ENCODE assay signal across 29 cellular contexts in the genomic region with DNA sequence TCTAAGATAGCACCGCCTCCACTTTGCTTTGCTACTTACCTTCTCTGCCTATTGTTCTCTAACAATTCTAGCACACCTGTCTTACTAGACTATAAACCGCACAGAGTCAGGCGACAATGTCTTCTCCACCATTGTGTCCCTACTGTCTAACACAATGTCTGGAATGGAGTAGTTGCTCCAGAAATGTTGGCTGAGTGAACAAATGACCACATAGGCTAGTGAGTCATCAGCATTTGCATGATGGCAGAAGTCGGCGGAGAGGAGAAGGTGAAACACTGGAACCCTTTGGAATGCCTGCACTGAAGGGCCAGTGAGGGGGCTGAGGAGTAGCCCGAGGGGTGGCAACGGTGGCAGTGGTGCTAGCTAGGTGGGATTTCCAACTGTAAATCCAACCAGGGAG. TPM values are rescaled to one million over a fixed set of nuclear protein-coding genes. Genes with fewer than 3 reads are reported as not detected.
A peak's percentile ranks its signal among the peaks of the same experiment; 100 is the strongest.
DNase-seq lines count a peak whose midpoint lies in the region; ATAC-seq, FAIRE-seq and TF ChIP-seq lines count a peak whose summit lies in the region.
"Had no signal": no experiment of that assay in that cellular context is flagged by ENCODE, and none has a peak within 500 bp of the region (broad histone marks: within the 10 kb centered on the region; RNA-seq: fewer than 3 reads in every experiment).

No MANE protein-coding gene starts in this region.

- no peak overlapping the region for H3K18ac ChIP-seq in mesenchymal stem cell (ENCODE audit: low read depth in 1 of 2, low read length in 2 of 2)

- no peak overlapping the region for H2AK5ac ChIP-seq in mesenchymal stem cell (ENCODE audit: low read length, severe bottlenecking)

- H3K4me1 ChIP-seq in mesenchymal stem cell (ENCODE audit: control insufficient read depth, insufficient read depth, low read depth, low read length), result peaks cover 1% of the 10 kb centered on the region
- H3K4me1 ChIP-seq in uterus, result no peaks in the 10 kb centered on the region
- H3K4me1 ChIP-seq: lower lobe of right lung had no signal

- H3K4me3 ChIP-seq in MG63 (no peak overlapping the region), bronchial epithelial cell (ENCODE audit: low read depth, low read length) (no peak overlapping the region), mesenchymal stem cell (ENCODE audit: insufficient read depth in 1 of 2, low read depth in 1 of 2, low read length in 2 of 2) (no peak overlapping the region), uterus (no peak overlapping the region)
- H3K4me3 ChIP-seq: lower lobe of right lung, smooth muscle cell, testis had no signal

- H2BK120ac ChIP-seq in mesenchymal stem cell (ENCODE audit: low read depth, low read length), result no peak overlapping the region

- no peak overlapping the region for H2BK12ac ChIP-seq in mesenchymal stem cell (ENCODE audit: low read length in 2 of 2)

- H3K4me2 ChIP-seq in mesenchymal stem cell (ENCODE audit: low read length, poor library complexity, severe bottlenecking), result no peak overlapping the region
- H3K4me2 ChIP-seq: smooth muscle cell had no signal

- no peaks in the 10 kb centered on the region for H3K36me3 ChIP-seq in MG63
- H3K36me3 ChIP-seq in bronchial epithelial cell (ENCODE audit: control insufficient read depth, insufficient read depth, low read length), result no peaks in the 10 kb centered on the region
- no peaks in the 10 kb centered on the region for H3K36me3 ChIP-seq in mesenchymal stem cell (ENCODE audit: control insufficient read depth in 1 of 2, insufficient read depth in 2 of 2, low read depth in 1 of 2, low read length in 2 of 2)
- H3K36me3 ChIP-seq in uterus, result no peaks in the 10 kb centered on the region
- H3K36me3 ChIP-seq: lower lobe of right lung had no signal

- no peaks in the 10 kb centered on the region for H3K79me1 ChIP-seq in mesenchymal stem cell (replicated peaks; ENCODE audit: low read length, poor library complexity, severe bottlenecking)

- ATAC-seq in HG03469 (IDR thresholded peaks at IDR 0.05; ENCODE audit: unreplicated experiment), result no peak
- ATAC-seq in HG02970 (IDR thresholded peaks at IDR 0.05; ENCODE audit: low FRiP score, unreplicated experiment), result no peak
- ATAC-seq: activated naive CD8-positive, alpha-beta T cell treated with anti-CD3 and anti-CD28 coated beads, Interleukin-2, amount 50 U/mL, for 24 hours; lower lobe of right lung; Right ventricle myocardium inferior; stimulated activated naive B cell treated with anti-CD40 and anti-IgM and Interleukin-4, amounts not matched to agents 10 μg/mL and 1 μg/mL and 100 μg/mL, for 72 hours had no signal

- WGBS in mesenchymal stem cell, result 80% methylated on average over 7 of the region's 7 CpGs

- H2AFZ ChIP-seq in mesenchymal stem cell (ENCODE audit: low read depth, low read length), result no peak overlapping the region

- H2BK5ac ChIP-seq in mesenchymal stem cell (ENCODE audit: low read depth, low read length, poor library complexity, severe bottlenecking), result no peak overlapping the region

- no peaks in the 10 kb centered on the region for H3K27me3 ChIP-seq in MG63
- H3K27me3 ChIP-seq in bronchial epithelial cell (ENCODE audit: control insufficient read depth, insufficient read depth, low read length), result peaks cover 3% of the 10 kb centered on the region
- peaks cover 24 to 33% of the 10 kb centered on the region in 2 experiments for H3K27me3 ChIP-seq in mesenchymal stem cell (ENCODE audit: control insufficient read depth in 1 of 2, insufficient read depth in 1 of 2, low read length in 2 of 2)
- H3K27me3 ChIP-seq in uterus, result no peaks in the 10 kb centered on the region
- H3K27me3 ChIP-seq: testis had no signal

- no peak overlapping the region for H2BK15ac ChIP-seq in mesenchymal stem cell (ENCODE audit: low read depth, poor library complexity, severe bottlenecking)

- no peak overlapping the region for H3K27ac ChIP-seq in mesenchymal stem cell (ENCODE audit: low read length, poor library complexity, severe bottlenecking)
- no peak overlapping the region for H3K27ac ChIP-seq in uterus
- H3K27ac ChIP-seq: HL-60, lower lobe of right lung, testis had no signal

- intact Hi-C loops in uterus (cut with DNase I; ENCODE audit: low total_unique reads), result no loop called here

- no peak for TF ChIP-seq POLR2A in uterus (IDR thresholded peaks at IDR 0.05)

- H3K4ac ChIP-seq in mesenchymal stem cell (ENCODE audit: low read depth in 1 of 2, low read length in 2 of 2), result no peak overlapping the region

- no peak overlapping the region for H3K23ac ChIP-seq in mesenchymal stem cell (ENCODE audit: low read length in 2 of 2)

- H3K14ac ChIP-seq in mesenchymal stem cell (ENCODE audit: low read length in 2 of 2), result no peak overlapping the region

- H4K8ac ChIP-seq in mesenchymal stem cell (ENCODE audit: low read length), result no peak overlapping the region

- H3K9ac ChIP-seq in mesenchymal stem cell (ENCODE audit: low read length), result no peak overlapping the region

- FAIRE-seq in bronchial epithelial cell (lab: Jason Lieb, UNC), result no peak
- FAIRE-seq: GM12891, kidney had no signal

- DNase-seq in ELF-1 (ENCODE audit: low read depth, low spot score) (peak; percentile 35), MG63 (peak; percentile 54), bronchial epithelial cell (ENCODE audit: low read depth) (peak; percentile 55), mesenchymal stem cell (peak; percentile 39), uterus (no peak), NCI-H526 treated with DMSO at 0.1 percent for 48 hours (lab: John Stamatoyannopoulos, UW) (no peak)
- DNase-seq: activated CD4-positive, alpha-beta T cell treated with anti-CD3 and anti-CD28 coated beads, Interleukin-2, amount 50 U/mL, for 48 hours; activated CD4-positive, CD25-positive, alpha-beta regulatory T cell; activated effector memory CD4-positive, alpha-beta T cell treated with Interleukin-2 at 50 U/mL for 16 hours; activated naive CD8-positive, alpha-beta T cell treated with anti-CD3 and anti-CD28 coated beads, Interleukin-2, amount 50 U/mL, for 24 hours; CD4-positive, alpha-beta memory T cell; dermis blood vessel endothelial cell; kidney; lower lobe of right lung; NCI-H1694; NCI-H2227 treated with DMSO at 0.1 percent for 48 hours; NCI-H774; stimulated activated CD4-positive, alpha-beta T cell treated with anti-CD3 and anti-CD28 coated beads, Interleukin-2, amount 100 ng/mL, for 48 hours; stimulated activated naive B cell treated with anti-CD40 and anti-IgM and Interleukin-4, amounts not matched to agents 10 μg/mL and 1 μg/mL and 100 μg/mL, for 72 hours; T1000; testis had no signal

- H4K91ac ChIP-seq in mesenchymal stem cell (ENCODE audit: low read length), result no peak overlapping the region

- TF ChIP-seq CTCF in bronchial epithelial cell (IDR thresholded peaks at IDR 0.05; ENCODE audit: insufficient read depth, low read length, severe bottlenecking) (no peak), uterus (IDR thresholded peaks at IDR 0.05) (no peak)

- no peaks in the 10 kb centered on the region for H3K9me3 ChIP-seq in MG63
- no peaks in the 10 kb centered on the region for H3K9me3 ChIP-seq in mesenchymal stem cell (ENCODE audit: control insufficient read depth, low read length)
- H3K9me3 ChIP-seq in uterus, result no peaks in the 10 kb centered on the region
- H3K9me3 ChIP-seq: lower lobe of right lung, testis had no signal

RNA-seq across cellular contexts. Expression of a gene that starts 14.0 kb away (rescaled TPM):
- 153 TPM in 2 replicates for total RNA-seq in MG63 (2014; rRNA removed; shearing (Covaris generic); ENCODE audit: low replicate concordance)
- total RNA-seq in bronchial epithelial cell, result 189 and 229 TPM in 2 replicates
- 162 TPM for polyA plus RNA-seq in mesenchymal stem cell (2013, experiment 1 of 2)
- polyA plus RNA-seq in mesenchymal stem cell (2013, experiment 2 of 2), result 158 TPM
- 100 to 1,000 TPM in 2 of 4 donors, 10 to 100 TPM in 2; 48.2 to 189 (median 102) TPM for total RNA-seq in uterus

RNA-seq across cellular contexts. Expression of a gene that starts 48.9 kb away (rescaled TPM):
- total RNA-seq in MG63 (2014; rRNA removed; shearing (Covaris generic); ENCODE audit: low replicate concordance), result 0.10 and 1.0 TPM in 2 replicates
- under 0.01 TPM in 1 of 2 replicates, not detected in the other for total RNA-seq in bronchial epithelial cell
- polyA plus RNA-seq in mesenchymal stem cell (2013, experiment 1 of 2), result 1.3 TPM
- polyA plus RNA-seq in mesenchymal stem cell (2013, experiment 2 of 2), result 1.3 TPM
- total RNA-seq in uterus, result 10 to 100 TPM in 2 of 4 donors, 1 to 10 TPM in 2; 9.4 to 64.0 (median 13.4) TPM
- total RNA-seq: OCI-LY7, pulmonary artery endothelial cell had no signal

Comparison
In these comparisons a context has a peak if more than half of its experiments do, and no peak if none do; other contexts are left out.
1. DNase-seq: peak in ELF-1 (single experiment), MG63 (single experiment), bronchial epithelial cell (single experiment) and mesenchymal stem cell (single experiment); none in uterus (0 of 2) and NCI-H526 treated with DMSO at 0.1 percent for 48 hours (single experiment).